24 cellular contexts compared by ENCODE assay signal in genomic region chr17:17950347-17950746, GRCh38. TPM values are rescaled to one million over a fixed set of nuclear protein-coding genes. Genes with fewer than 3 reads are reported as not detected.
A peak's percentile ranks its signal among the peaks of the same experiment; 100 is the strongest.
DNase-seq lines count a peak whose midpoint lies in the region; ATAC-seq and TF ChIP-seq lines count a peak whose summit lies in the region.
"Had no signal": no experiment of that assay in that cellular context is flagged by ENCODE, and none has a peak within 500 bp of the region (broad histone marks: within the 10 kb centered on the region; RNA-seq: fewer than 3 reads in every experiment).

No MANE protein-coding gene starts in this region.

- H3K27me3 Mint-ChIP-seq in MCF 10A (ENCODE audit: insufficient read depth, unreplicated experiment): no peaks in the 10 kb centered on the region
- no peaks in the 10 kb centered on the region for H3K27me3 Mint-ChIP-seq in chondrocyte (ENCODE audit: low read depth)
- H3K27me3 Mint-ChIP-seq: CD8-positive, alpha-beta memory T cell had no signal

- no peaks in the 10 kb centered on the region for H3K36me3 ChIP-seq in breast epithelium
- H3K36me3 ChIP-seq in esophagus squamous epithelium: peaks cover 0 to 18% (median 0%) of the 10 kb centered on the region in 3 donors

- BruUV-seq in MCF 10A (replicated peaks; lab: Mats Ljungman, UMichigan): no TSS peak

- TF ChIP-seq POLR2A in breast epithelium (IDR thresholded peaks at IDR 0.05) (no peak), esophagus squamous epithelium (IDR thresholded peaks at IDR 0.05) (no peak)

- no peak overlapping the region for H3K4me3 Mint-ChIP-seq in MCF 10A (ENCODE audit: unreplicated experiment)
- no peak overlapping the region for H3K4me3 Mint-ChIP-seq in stimulated activated effector memory CD8-positive, alpha-beta T cell treated with anti-CD3 and anti-CD28 coated beads, Interleukin-12 subunit alpha, Interleukin-12 subunit beta, amount 100 ng/mL, for 72 hours
- H3K4me3 Mint-ChIP-seq in chondrocyte (ENCODE audit: unreplicated experiment): no peak overlapping the region
- H3K4me3 Mint-ChIP-seq: CD8-positive, alpha-beta memory T cell had no signal

- H3K27ac Mint-ChIP-seq in MCF 10A (ENCODE audit: low read depth, unreplicated experiment) (peak overlapping the region; percentile 49), chondrocyte (ENCODE audit: unreplicated experiment) (no peak overlapping the region)
- peak overlapping the region; percentile 32 for H3K27ac Mint-ChIP-seq in stimulated activated effector memory CD8-positive, alpha-beta T cell treated with anti-CD3 and anti-CD28 coated beads, Interleukin-12 subunit alpha, Interleukin-12 subunit beta, amount 100 ng/mL, for 72 hours

- ATAC-seq in stimulated activated effector memory CD8-positive, alpha-beta T cell treated with anti-CD3 and anti-CD28 coated beads, Interleukin-12 subunit alpha, Interleukin-12 subunit beta, amount 100 ng/mL, for 72 hours: no peak
- ATAC-seq in HG03520 (IDR thresholded peaks at IDR 0.05; ENCODE audit: unreplicated experiment): no peak
- ATAC-seq: K562 had no signal

- 81 to 83% methylated on average over 7 of the region's 7 CpGs for WGBS in esophagus squamous epithelium, 2 donors

- no peak for DNase-seq in MCF 10A (ENCODE audit: unreplicated experiment)
- no peak for DNase-seq in breast epithelium (ENCODE audit: low spot score in 2 of 2)
- no peak for DNase-seq in esophagus squamous epithelium (lab: John Stamatoyannopoulos, UW)
- no peak for DNase-seq in stimulated activated effector memory CD8-positive, alpha-beta T cell treated with anti-CD3 and anti-CD28 coated beads, Interleukin-12 subunit alpha, Interleukin-12 subunit beta, amount 100 ng/mL, for 72 hours (ENCODE audit: low spot score in 2 of 2)
- DNase-seq in chondrocyte (ENCODE audit: low spot score): no peak
- no peak for DNase-seq in GM10266 (ENCODE audit: extremely low spot score)
- DNase-seq: AML-193; C1 segment of cervical spinal cord; Calu3; CD8-positive, alpha-beta memory T cell; DMS153; GM23248; NCI-H1105 treated with DMSO at 0.1 percent for 48 hours; NCI-H2081 treated with DMSO at 0.1 percent for 48 hours; NCI-H2171 treated with DMSO at 0.1 percent for 48 hours; NCI-H524 treated with DMSO at 0.1 percent for 48 hours; NCI-H82; OCI-M1; SHP77 treated with DMSO at 0.1 percent for 48 hours had no signal

- intact Hi-C loops in MCF 10A (cut with micrococcal nuclease): no loop called here
- intact Hi-C loops in breast epithelium (cut with DNase I; ENCODE audit: low total_unique reads): no loop called here
- intact Hi-C loops in esophagus squamous epithelium (cut with DNase I): no loop called here

- H3K36me3 Mint-ChIP-seq in MCF 10A (ENCODE audit: insufficient read depth, unreplicated experiment) (no peaks in the 10 kb centered on the region), chondrocyte (ENCODE audit: low read depth) (peaks cover 3% of the 10 kb centered on the region)
- peaks cover 6% of the 10 kb centered on the region for H3K36me3 Mint-ChIP-seq in stimulated activated effector memory CD8-positive, alpha-beta T cell treated with anti-CD3 and anti-CD28 coated beads, Interleukin-12 subunit alpha, Interleukin-12 subunit beta, amount 100 ng/mL, for 72 hours

- H3K27ac ChIP-seq in breast epithelium: no peak overlapping the region
- H3K27ac ChIP-seq in VCaP: peak overlapping the region; percentile 7; the same call in 1 of the 2 replicates
- peak overlapping the region in 3 of 4 donors; percentile 82 to 89 (median 87) for H3K27ac ChIP-seq in esophagus squamous epithelium
- H3K27ac ChIP-seq: GM23248, HL-60, SK-N-MC had no signal

- H3K4me3 ChIP-seq in breast epithelium (no peak overlapping the region), esophagus squamous epithelium (no peak overlapping the region)
- H3K4me3 ChIP-seq: GM23248, K562, SK-N-MC had no signal

- TF ChIP-seq CTCF in MCF 10A (IDR thresholded peaks at IDR 0.05; ENCODE audit: unreplicated experiment): no peak
- TF ChIP-seq CTCF in breast epithelium (IDR thresholded peaks at IDR 0.05): no peak
- no peak for TF ChIP-seq CTCF in VCaP (conservative IDR thresholded peaks at IDR 0.05)
- no peak for TF ChIP-seq CTCF in esophagus squamous epithelium (IDR thresholded peaks at IDR 0.05)
- no peak for TF ChIP-seq CTCF in chondrocyte (IDR thresholded peaks at IDR 0.05)
- TF ChIP-seq CTCF in GM10266 (IDR thresholded peaks at IDR 0.05; ENCODE audit: control insufficient read depth, insufficient read depth, low read depth, missing control alignments): no peak

- CTCF ChIA-PET in MCF 10A (lab: Yijun Ruan, JAX): interaction anchor here (0.6 kb wide), 2 partner anchors 125 to 249 kb away, joined by 3 to 4 read pairs; no protein-coding TSS in a partner anchor

- POLR2A ChIA-PET in MCF 10A (lab: Yijun Ruan, JAX): interaction anchor here (0.6 kb wide), 1 partner anchor 82 kb away, joined by 3 read pairs; no protein-coding TSS in a partner anchor

- H3K4me1 Mint-ChIP-seq in MCF 10A (ENCODE audit: insufficient read depth, unreplicated experiment) (no peaks in the 10 kb centered on the region), chondrocyte (ENCODE audit: low read depth) (peaks cover 39% of the 10 kb centered on the region)
- H3K4me1 Mint-ChIP-seq in stimulated activated effector memory CD8-positive, alpha-beta T cell treated with anti-CD3 and anti-CD28 coated beads, Interleukin-12 subunit alpha, Interleukin-12 subunit beta, amount 100 ng/mL, for 72 hours: peaks cover 19% of the 10 kb centered on the region

- H3K9me3 Mint-ChIP-seq in MCF 10A (ENCODE audit: unreplicated experiment) (no peaks in the 10 kb centered on the region), chondrocyte (ENCODE audit: low read depth) (no peaks in the 10 kb centered on the region)
- no peaks in the 10 kb centered on the region for H3K9me3 Mint-ChIP-seq in stimulated activated effector memory CD8-positive, alpha-beta T cell treated with anti-CD3 and anti-CD28 coated beads, Interleukin-12 subunit alpha, Interleukin-12 subunit beta, amount 100 ng/mL, for 72 hours
- H3K9me3 Mint-ChIP-seq: CD8-positive, alpha-beta memory T cell had no signal

- H3K27me3 ChIP-seq in breast epithelium (no peaks in the 10 kb centered on the region), esophagus squamous epithelium (no peaks in the 10 kb centered on the region)

- H3K9me3 ChIP-seq in breast epithelium (no peaks in the 10 kb centered on the region), esophagus squamous epithelium (no peaks in the 10 kb centered on the region)

- H3K4me1 ChIP-seq in breast epithelium (no peaks in the 10 kb centered on the region), esophagus squamous epithelium (peaks cover 8 to 65% (median 24%) of the 10 kb centered on the region in 3 donors)

RNA-seq across cellular contexts. Expression of gene TOM1L2, which starts 21.9 kb away (rescaled TPM):
- total RNA-seq in MCF 10A (2022) (34.2 and 44.3 TPM in 2 replicates), breast epithelium (10 to 100 TPM; 32.3 to 39.1 (median 36.4) TPM), esophagus squamous epithelium (100 to 1,000 TPM in 1 of 4 donors, 10 to 100 TPM in 3; 55.5 to 118 (median 73.3) TPM), chondrocyte (55.0 to 60.2 TPM (median 56.1 TPM) in 3 replicates)

RNA-seq across cellular contexts. Expression of gene DRC3, which starts 22.3 kb away (rescaled TPM):
- total RNA-seq in MCF 10A (2022) (2.3 and 3.1 TPM in 2 replicates), breast epithelium (10 to 100 TPM in 2 of 3 donors, under 1 TPM in 1; 0.96 to 18.0 (median 10.5) TPM), esophagus squamous epithelium (1 to 10 TPM in 2 of 4 donors, under 1 TPM in 2; 0.11 to 2.5 (median 1.3) TPM), chondrocyte (1.2 to 2.6 TPM (median 1.5 TPM) in 3 replicates)

Comparison
In these comparisons a context has a peak if more than half of its experiments do, and no peak if none do; other contexts are left out.
1. H3K27ac ChIP-seq: peak in VCaP (single experiment) and esophagus squamous epithelium (3 of 4); none in breast epithelium (0 of 2).